1 cellular context compared by ENCODE assay signal in the genomic region with DNA sequence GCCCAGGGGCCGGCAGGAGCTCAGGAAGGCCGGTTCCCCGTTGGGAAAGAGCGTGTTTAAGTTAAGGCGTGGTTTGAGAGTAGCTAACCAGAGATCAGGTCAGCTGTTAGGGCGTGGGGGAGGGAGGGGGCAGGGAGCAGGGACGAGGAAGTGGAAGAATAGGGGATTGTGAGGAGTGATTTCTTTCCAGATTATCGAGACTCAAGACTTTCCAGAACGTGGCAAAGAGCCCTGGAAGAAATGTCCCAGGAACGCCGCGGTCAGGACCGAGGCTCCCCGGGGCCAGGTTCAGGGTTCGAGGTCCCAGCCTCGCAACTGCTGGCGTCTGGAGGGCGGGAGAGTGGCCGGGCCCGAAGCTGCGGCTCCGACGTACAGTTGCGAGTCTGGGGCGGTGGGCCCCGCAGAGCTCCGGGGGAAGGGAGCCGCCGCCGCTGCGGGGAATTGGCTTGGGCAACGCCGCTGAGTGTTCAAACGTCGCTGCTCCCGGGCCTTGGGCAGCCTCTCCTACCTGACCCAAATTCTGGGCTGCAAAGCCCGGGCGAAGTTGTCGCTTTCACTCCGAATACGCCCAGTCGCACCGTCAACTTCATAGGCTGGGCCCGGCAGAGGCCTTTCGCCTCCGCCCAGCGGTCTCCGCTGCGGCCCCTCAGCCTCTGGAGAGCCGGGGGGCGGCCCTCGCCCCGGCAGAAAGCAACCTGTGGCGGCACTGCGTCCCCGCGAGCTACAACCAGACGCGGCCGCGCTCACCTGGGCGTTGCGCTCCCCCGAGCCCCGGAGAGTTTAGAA.
TF ChIP-seq lines count a peak whose summit lies in the region.

No MANE protein-coding gene starts in this region.

TF ChIP-seq in SK-N-SH, 30 proteins besides CTCF, POLR2A, EP300 and RAD21 (continued from another document):
- TF ChIP-seq REST (IDR thresholded peaks at IDR 0.05; ENCODE audit: low read depth, low read length), result no peak
